Comparison of ENCODE assay signal across 8 cellular contexts in genomic region chr19:37594982-37595382, GRCh38. TPM values are rescaled to one million over a fixed set of nuclear protein-coding genes. Genes with fewer than 3 reads are reported as not detected.
DNase-seq lines count a peak whose midpoint lies in the region; ATAC-seq, FAIRE-seq and TF ChIP-seq lines count a peak whose summit lies in the region.

No MANE protein-coding gene starts in this region.

- FAIRE-seq in D721Med (lab: Jason Lieb, UNC) = no peak

- H3K27ac Mint-ChIP-seq in activated naive CD4-positive, alpha-beta T cell treated with anti-CD3 and anti-CD28 coated beads, Interleukin-2, amount 50 U/mL, for 72 hours = peak overlapping the region; percentile 93 to 98

- H3K4me3 ChIP-seq in retinal pigment epithelial cell (ENCODE audit: low read length) = peak overlapping the region; percentile 94

- H3K36me3 Mint-ChIP-seq in activated naive CD4-positive, alpha-beta T cell treated with anti-CD3 and anti-CD28 coated beads, Interleukin-2, amount 50 U/mL, for 72 hours = peaks cover 51 to 58% of the 10 kb centered on the region in 2 donors

- H3K9me3 Mint-ChIP-seq in activated naive CD4-positive, alpha-beta T cell treated with anti-CD3 and anti-CD28 coated beads, Interleukin-2, amount 50 U/mL, for 72 hours = peaks cover 6 to 19% of the 10 kb centered on the region in 2 donors

- intact Hi-C loops in left cardiac atrium (cut with DNase I) = loop anchor here in 1 of 2 donors (10.0 kb wide), 1 partner anchor 60 kb away; the partner anchor contains the start of gene ZFP30

- DNase-seq in RKO (ENCODE audit: low spot score) (peak; percentile 84), left cardiac atrium (peak; percentile 79), retinal pigment epithelial cell (ENCODE audit: low read depth) (peak; percentile 1), D721Med (ENCODE audit: insufficient read length, low spot score) (no peak), GM10266 (ENCODE audit: extremely low spot score) (no peak)
- peak in 1 of 2 donors; percentile 81 for DNase-seq in activated naive CD4-positive, alpha-beta T cell treated with anti-CD3 and anti-CD28 coated beads, Interleukin-2, amount 50 U/mL, for 72 hours (ENCODE audit: low spot score in 2 of 2)

- ATAC-seq in GM18498 (IDR thresholded peaks at IDR 0.05; ENCODE audit: unreplicated experiment) (peak; percentile 39), HG02870 (IDR thresholded peaks at IDR 0.05; ENCODE audit: unreplicated experiment) (peak; percentile 32), left cardiac atrium (peak; percentile 82 to 84)
- peak; percentile 57 to 79 for ATAC-seq in activated naive CD4-positive, alpha-beta T cell treated with anti-CD3 and anti-CD28 coated beads, Interleukin-2, amount 50 U/mL, for 72 hours

- TF ChIP-seq CTCF in retinal pigment epithelial cell (conservative IDR thresholded peaks at IDR 0.05; ENCODE audit: low read depth, low read length) (no peak), D721Med (IDR thresholded peaks at IDR 0.05; ENCODE audit: insufficient read depth, missing control alignments) (no peak), GM10266 (IDR thresholded peaks at IDR 0.05; ENCODE audit: control insufficient read depth, insufficient read depth, low read depth, missing control alignments) (no peak)

RNA-seq across cellular contexts. Expression of gene ZNF540, which starts 0.3 kb away (rescaled TPM):
- 1 to 10 TPM; 1.0 to 3.0 TPM for total RNA-seq in activated naive CD4-positive, alpha-beta T cell treated with anti-CD3 and anti-CD28 coated beads, Interleukin-2, amount 50 U/mL, for 72 hours
- total RNA-seq in left cardiac atrium = 1 to 10 TPM; 5.3 to 7.4 TPM

RNA-seq across cellular contexts. Expression of gene ZNF571, which starts 0.4 kb away (rescaled TPM):
- total RNA-seq in activated naive CD4-positive, alpha-beta T cell treated with anti-CD3 and anti-CD28 coated beads, Interleukin-2, amount 50 U/mL, for 72 hours = 1 to 10 TPM; 2.4 to 5.0 TPM
- 1 to 10 TPM; 3.4 to 4.5 TPM for total RNA-seq in left cardiac atrium

Comparison
In these comparisons a context has a peak if more than half of its experiments do, and no peak if none do; other contexts are left out.
1. ATAC-seq: peak in every context shown above with its lines; median percentile 83 in left cardiac atrium; 68 in activated naive CD4-positive, alpha-beta T cell treated with anti-CD3 and anti-CD28 coated beads, Interleukin-2, amount 50 U/mL, for 72 hours; 39 in GM18498; 32 in HG02870.
2. DNase-seq: peak in RKO (single experiment), left cardiac atrium (single experiment) and retinal pigment epithelial cell (single experiment); none in D721Med (single experiment) and GM10266 (single experiment).